26 cellular contexts compared by ENCODE assay signal in the genomic region with DNA sequence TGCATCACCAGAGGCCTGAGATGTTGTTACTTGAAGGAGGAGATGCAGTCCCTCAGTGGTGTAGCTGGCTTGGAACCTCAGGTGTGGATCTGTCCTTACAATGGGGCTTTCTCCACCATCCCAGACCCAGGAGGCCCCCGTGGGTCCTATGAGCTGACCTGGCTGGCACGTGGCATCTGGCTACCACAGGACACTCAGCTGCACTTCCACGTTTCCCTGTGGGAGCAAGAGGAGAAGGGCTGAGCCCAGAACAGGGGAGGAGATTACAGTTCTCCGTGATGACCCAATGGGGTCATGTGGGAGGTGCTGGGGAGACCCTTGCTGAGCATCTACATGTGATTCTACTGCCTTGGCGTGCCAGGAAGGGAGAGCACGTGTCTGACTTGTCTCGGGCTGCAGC.
A peak's percentile ranks its signal among the peaks of the same experiment; 100 is the strongest.
DNase-seq lines count a peak whose midpoint lies in the region; ATAC-seq, FAIRE-seq and TF ChIP-seq lines count a peak whose summit lies in the region.
"Had no signal": no experiment of that assay in that cellular context is flagged by ENCODE, and none has a peak within 500 bp of the region (broad histone marks: within the 10 kb centered on the region; RNA-seq: fewer than 3 reads in every experiment).

No MANE protein-coding gene starts in this region.

- no peaks in the 10 kb centered on the region for H3K27me3 Mint-ChIP-seq in activated CD8-positive, alpha-beta memory T cell treated with anti-CD3 and anti-CD28 coated beads, Interleukin-2, amount 10 ng/mL, durations not matched to agents 7 days and 5 days
- peaks cover 5% of the 10 kb centered on the region for H3K27me3 Mint-ChIP-seq in osteocyte (ENCODE audit: unreplicated experiment)

- no peak overlapping the region for H2AK5ac ChIP-seq in H1 (ENCODE audit: low read depth, low read length)

- H2BK5ac ChIP-seq in H1 (ENCODE audit: low read depth, low read length): no peak overlapping the region

- H3K4me1 Mint-ChIP-seq in activated CD8-positive, alpha-beta memory T cell treated with anti-CD3 and anti-CD28 coated beads, Interleukin-2, amount 10 ng/mL, durations not matched to agents 7 days and 5 days: no peaks in the 10 kb centered on the region
- peaks cover 2% of the 10 kb centered on the region for H3K4me1 Mint-ChIP-seq in osteocyte (ENCODE audit: unreplicated experiment)
- H3K4me1 Mint-ChIP-seq: CD14-positive monocyte; CD8-positive, alpha-beta memory T cell had no signal

- no peak for TF ChIP-seq CTCF in H1 (IDR thresholded peaks at IDR 0.05; ENCODE audit: control extremely low read depth in 1 of 3, insufficient read depth in 1 of 3, low read depth in 1 of 3, low read length in 3 of 3)
- no peak for TF ChIP-seq CTCF in lung (IDR thresholded peaks at IDR 0.05; ENCODE audit: control extremely low read depth, extremely low read depth)
- no peak for TF ChIP-seq CTCF in osteocyte (IDR thresholded peaks at IDR 0.05)

- no peaks in the 10 kb centered on the region for H3K79me1 ChIP-seq in H1 (ENCODE audit: low read depth, low read length)

- no peak overlapping the region for H3K56ac ChIP-seq in H1 (replicated peaks; ENCODE audit: insufficient read length, low read depth, low read length)

- FAIRE-seq in H1 (lab: Jason Lieb, UNC): no peak
- FAIRE-seq: A549, D721Med, G401.6, GM12892, H54 had no signal

- POLR2A ChIA-PET in H1 (lab: Charles Lee; ENCODE audit: partially characterized antibody): interaction anchor here (1.2 kb wide), 1 partner anchor 10 kb away, joined by 3 read pairs; no protein-coding TSS in a partner anchor

- no peaks in the 10 kb centered on the region for H4K20me1 ChIP-seq in H1 (replicated peaks in 1 of 2; ENCODE audit: control insufficient read depth in 1 of 2, insufficient read depth in 2 of 2, low read length in 2 of 2)
- H4K20me1 ChIP-seq: BLaER1 treated with 17β-estradiol and CSF1 and Interleukin-3, amounts not matched to agents 10 nM and 100 nM had no signal

- H2AFZ ChIP-seq in H1 (ENCODE audit: low read length): no peak overlapping the region
- H2AFZ ChIP-seq: GM23338 had no signal

- no peak overlapping the region for H3K18ac ChIP-seq in H1 (ENCODE audit: extremely low read depth, low read length)

- H3K36me3 ChIP-seq in H1 (ENCODE audit: control insufficient read depth in 2 of 4, insufficient read depth in 4 of 4, low read length in 3 of 4) (no peaks in the 10 kb centered on the region), lung (ENCODE audit: control insufficient read depth in 2 of 2, insufficient read depth in 2 of 2, low read length in 2 of 2) (no peaks in the 10 kb centered on the region)
- H3K36me3 ChIP-seq: BE2C; BLaER1 treated with 17β-estradiol and CSF1 and Interleukin-3, amounts not matched to agents 10 nM and 100 nM; HAP-1 had no signal

- no peak overlapping the region; the same call in 1 of the 2 replicates for H3K27ac ChIP-seq in H1 (ENCODE audit: low read depth, low read length)
- H3K27ac ChIP-seq in lung (ENCODE audit: low read depth in 1 of 2, low read length in 1 of 2): no peak overlapping the region
- H3K27ac ChIP-seq: A549; BLaER1 treated with 17β-estradiol and CSF1 and Interleukin-3, amounts not matched to agents 10 nM and 100 nM had no signal

- H3K9me3 Mint-ChIP-seq in activated CD8-positive, alpha-beta memory T cell treated with anti-CD3 and anti-CD28 coated beads, Interleukin-2, amount 10 ng/mL, durations not matched to agents 7 days and 5 days (ENCODE audit: low read depth): no peaks in the 10 kb centered on the region
- H3K9me3 Mint-ChIP-seq in osteocyte (ENCODE audit: unreplicated experiment): peaks cover 5% of the 10 kb centered on the region

- H2BK120ac ChIP-seq in H1 (replicated peaks; ENCODE audit: low read depth, low read length): no peak overlapping the region

- ATAC-seq in activated CD8-positive, alpha-beta memory T cell treated with anti-CD3 and anti-CD28 coated beads, Interleukin-2, amount 10 ng/mL, durations not matched to agents 7 days and 5 days: no peak
- ATAC-seq in lung (ENCODE audit: insufficient read depth, low FRiP score) (no peak), HG03135 (IDR thresholded peaks at IDR 0.05; ENCODE audit: unreplicated experiment) (no peak)
- ATAC-seq: A549, GM23338 had no signal

- WGBS in H1 (ENCODE audit: extremely low coverage in 1 of 2, insufficient coverage in 1 of 2, insufficient read length in 1 of 2, insufficient replicate concordance in 2 of 2, low coverage in 1 of 2, low lambda C conversion rate in 2 of 2, missing lambda C conversion rate in 1 of 2), 2 experiments: 81% methylated on average over 7 of the region's 7 CpGs; no CpG with 5 or more reads in 1 of the 2 experiments
- WGBS in lung, 2 donors: 65 to 68% methylated on average over 7 of the region's 7 CpGs

- no peak overlapping the region for H4K5ac ChIP-seq in H1 (ENCODE audit: insufficient read length, low read depth, low read length)

- H3K4me3 Mint-ChIP-seq in activated CD8-positive, alpha-beta memory T cell treated with anti-CD3 and anti-CD28 coated beads, Interleukin-2, amount 10 ng/mL, durations not matched to agents 7 days and 5 days: no peak overlapping the region
- no peak overlapping the region for H3K4me3 Mint-ChIP-seq in osteocyte (ENCODE audit: unreplicated experiment)
- H3K4me3 Mint-ChIP-seq: CD14-positive monocyte; CD4-positive, alpha-beta T cell; CD8-positive, alpha-beta memory T cell; GM23338 had no signal

- H3K27me3 ChIP-seq in H1 (replicated peaks in 1 of 4; ENCODE audit: control insufficient read depth in 3 of 4, extremely low read depth in 1 of 4, insufficient read depth in 3 of 4, low read length in 3 of 4): 0 out of 7 replicates have a peak, but pooled peaks cover 0 to 2% (median 0%) of the 10 kb centered on the region in 4 experiments
- no peaks in the 10 kb centered on the region for H3K27me3 ChIP-seq in lung (ENCODE audit: control insufficient read depth, insufficient read depth)
- H3K27me3 ChIP-seq: BE2C; BLaER1 treated with 17β-estradiol and CSF1 and Interleukin-3, amounts not matched to agents 10 nM and 100 nM had no signal

- peak; percentile 49 for DNase-seq in activated CD8-positive, alpha-beta memory T cell treated with anti-CD3 and anti-CD28 coated beads for 24 hours
- DNase-seq in activated CD8-positive, alpha-beta memory T cell treated with anti-CD3 and anti-CD28 coated beads, Interleukin-2, amount 10 ng/mL, durations not matched to agents 7 days and 5 days: no peak
- DNase-seq in H1 (ENCODE audit: low read depth in 1 of 2, low spot score in 2 of 2) (no peak), lung (ENCODE audit: low spot score) (peak; percentile 16), osteocyte (ENCODE audit: extremely low spot score, unreplicated experiment) (peak; percentile 78), DMS153 treated with DMSO at 0.1 percent for 48 hours (lab: John Stamatoyannopoulos, UW; ENCODE audit: unreplicated experiment) (no peak), HCEC 1CT (no peak)
- DNase-seq: 8988T; ACHN; AML-193; BE2C; CD4-positive, alpha-beta T cell; CD8-positive, alpha-beta memory T cell; DMS 273 treated with DMSO at 0.1 percent for 48 hours; DMS53; DMS79 treated with DMSO at 0.1 percent for 48 hours had no signal

- H3K4ac ChIP-seq in H1 (replicated peaks; ENCODE audit: insufficient read length, low read depth, low read length): no peak overlapping the region

- no peak overlapping the region for H2BK12ac ChIP-seq in H1 (ENCODE audit: low read depth, low read length)

- H3K79me2 ChIP-seq in H1 (ENCODE audit: control insufficient read depth in 1 of 2, insufficient read depth in 2 of 2, low read length in 2 of 2): no peaks in the 10 kb centered on the region

- peaks cover 4% of the 10 kb centered on the region; the same call in 1 of the 2 replicates for H3K23me2 ChIP-seq in H1 (ENCODE audit: low read depth, low read length)

- H4K8ac ChIP-seq in H1 (ENCODE audit: extremely low read depth, insufficient read depth, low read length): no peak overlapping the region

- H3K4me3 ChIP-seq in H1 (ENCODE audit: extremely low read depth in 1 of 4, insufficient read depth in 2 of 4, low read depth in 3 of 4, low read length in 4 of 4) (no peak overlapping the region), lung (no peak overlapping the region)
- H3K4me3 ChIP-seq: A549; BLaER1 treated with 17β-estradiol and CSF1 and Interleukin-3, amounts not matched to agents 10 nM and 100 nM; GM23338; HAP-1 had no signal

- H3K9me3 ChIP-seq in H1 (ENCODE audit: insufficient read depth in 2 of 2, low read depth in 1 of 2, low read length in 1 of 2) (no peaks in the 10 kb centered on the region), lung (ENCODE audit: control insufficient read depth in 2 of 2, insufficient read depth in 1 of 2, low read length in 1 of 2) (peaks cover 0 to 2% of the 10 kb centered on the region in 2 donors)
- H3K9me3 ChIP-seq: A549; BLaER1 treated with 17β-estradiol and CSF1 and Interleukin-3, amounts not matched to agents 10 nM and 100 nM; HAP-1 had no signal

- TF ChIP-seq RAD21 in H1 (IDR thresholded peaks at IDR 0.05 in 1 of 2, conservative IDR thresholded peaks at IDR 0.05 in 1 of 2; ENCODE audit: low read depth in 2 of 2, low read length in 2 of 2): no peak

- no peak overlapping the region for H3K23ac ChIP-seq in H1 (ENCODE audit: insufficient read length)

- H3K9ac ChIP-seq in H1 (replicated peaks in 1 of 4; ENCODE audit: extremely low read depth in 1 of 4, low read depth in 3 of 4, low read length in 3 of 4): no peak overlapping the region
- H3K9ac ChIP-seq: BLaER1 treated with 17β-estradiol and CSF1 and Interleukin-3, amounts not matched to agents 10 nM and 100 nM had no signal

- H2BK15ac ChIP-seq in H1 (ENCODE audit: low read length): 0 out of 2 replicates have a peak overlapping the region, but pooled peaks have one; percentile 53

- H3K27ac Mint-ChIP-seq in activated CD8-positive, alpha-beta memory T cell treated with anti-CD3 and anti-CD28 coated beads, Interleukin-2, amount 10 ng/mL, durations not matched to agents 7 days and 5 days: no peak overlapping the region
- H3K27ac Mint-ChIP-seq in osteocyte (ENCODE audit: unreplicated experiment): no peak overlapping the region
- H3K27ac Mint-ChIP-seq: CD14-positive monocyte; CD4-positive, alpha-beta T cell; CD8-positive, alpha-beta memory T cell; GM23338 had no signal

- no peak overlapping the region for H2BK20ac ChIP-seq in H1 (ENCODE audit: low read length)

- no peaks in the 10 kb centered on the region for H3K36me3 Mint-ChIP-seq in activated CD8-positive, alpha-beta memory T cell treated with anti-CD3 and anti-CD28 coated beads, Interleukin-2, amount 10 ng/mL, durations not matched to agents 7 days and 5 days
- no peaks in the 10 kb centered on the region for H3K36me3 Mint-ChIP-seq in osteocyte (ENCODE audit: unreplicated experiment)
- H3K36me3 Mint-ChIP-seq: CD14-positive monocyte; CD8-positive, alpha-beta memory T cell had no signal

- no peak overlapping the region for H3K14ac ChIP-seq in H1 (ENCODE audit: insufficient read length)

- TF ChIP-seq EP300 in H1 (IDR thresholded peaks at IDR 0.05; ENCODE audit: borderline replicate concordance in 1 of 2, low read depth in 2 of 2, low read length in 2 of 2): no peak

- no peak for TF ChIP-seq POLR2A in H1 (IDR thresholded peaks at IDR 0.05; ENCODE audit: control extremely low read depth in 1 of 2, low read depth in 2 of 2, low read length in 2 of 2)

- CTCF ChIA-PET in activated CD8-positive, alpha-beta memory T cell treated with anti-CD3 and anti-CD28 coated beads, Interleukin-2, amount 10 ng/mL, durations not matched to agents 7 days and 5 days (lab: Charles Lee): no interaction called here
- CTCF ChIA-PET in H1 (lab: Charles Lee; ENCODE audit: partially characterized antibody): interaction anchor here (0.6 to 1.2 kb wide), 2 partner anchors 13 to 836 kb away, joined by 3 to 4 read pairs; no protein-coding TSS in a partner anchor

- H3K4me2 ChIP-seq in H1 (ENCODE audit: insufficient read depth in 1 of 2, low read depth in 2 of 2, low read length in 2 of 2): no peak overlapping the region
- H3K4me2 ChIP-seq: A549; BLaER1 treated with 17β-estradiol and CSF1 and Interleukin-3, amounts not matched to agents 10 nM and 100 nM; GM23338 had no signal

- no peak overlapping the region for H4K91ac ChIP-seq in H1 (replicated peaks; ENCODE audit: insufficient read length, low read length)

- H3K4me1 ChIP-seq in H1 (replicated peaks in 1 of 4; ENCODE audit: control insufficient read depth in 3 of 4, insufficient read depth in 4 of 4, low read length in 3 of 4): peaks cover 0 to 6% (median 3%) of the 10 kb centered on the region in 4 experiments; a peak in 3 of 7 replicates
- no peaks in the 10 kb centered on the region for H3K4me1 ChIP-seq in lung (ENCODE audit: control insufficient read depth in 2 of 2, insufficient read depth in 2 of 2, low read length in 2 of 2)
- H3K4me1 ChIP-seq: A549; BE2C; BLaER1 treated with 17β-estradiol and CSF1 and Interleukin-3, amounts not matched to agents 10 nM and 100 nM; HAP-1 had no signal

Comparison
In these comparisons a context has a peak if more than half of its experiments do, and no peak if none do; other contexts are left out.
1. DNase-seq: peak in activated CD8-positive, alpha-beta memory T cell treated with anti-CD3 and anti-CD28 coated beads for 24 hours (single experiment), lung (single experiment) and osteocyte (single experiment); none in activated CD8-positive, alpha-beta memory T cell treated with anti-CD3 and anti-CD28 coated beads, Interleukin-2, amount 10 ng/mL, durations not matched to agents 7 days and 5 days (single experiment), H1 (0 of 2), DMS153 treated with DMSO at 0.1 percent for 48 hours (single experiment) and HCEC 1CT (single experiment).